1 cellular context compared by ENCODE assay signal in genomic region chr1:51871351-51871975, GRCh38.
TF ChIP-seq lines count a peak whose summit lies in the region.

No MANE protein-coding gene starts in this region.

TF ChIP-seq in HepG2, 621 proteins besides CTCF, POLR2A, EP300 and RAD21:
- no peak for TF ChIP-seq ZNF207 (IDR thresholded peaks at IDR 0.05; ENCODE audit: borderline replicate concordance)
- no peak for TF ChIP-seq ATRX (CRISPR knock-in tag; IDR thresholded peaks at IDR 0.05; ENCODE audit: borderline replicate concordance)
- TF ChIP-seq, protein P1, sequence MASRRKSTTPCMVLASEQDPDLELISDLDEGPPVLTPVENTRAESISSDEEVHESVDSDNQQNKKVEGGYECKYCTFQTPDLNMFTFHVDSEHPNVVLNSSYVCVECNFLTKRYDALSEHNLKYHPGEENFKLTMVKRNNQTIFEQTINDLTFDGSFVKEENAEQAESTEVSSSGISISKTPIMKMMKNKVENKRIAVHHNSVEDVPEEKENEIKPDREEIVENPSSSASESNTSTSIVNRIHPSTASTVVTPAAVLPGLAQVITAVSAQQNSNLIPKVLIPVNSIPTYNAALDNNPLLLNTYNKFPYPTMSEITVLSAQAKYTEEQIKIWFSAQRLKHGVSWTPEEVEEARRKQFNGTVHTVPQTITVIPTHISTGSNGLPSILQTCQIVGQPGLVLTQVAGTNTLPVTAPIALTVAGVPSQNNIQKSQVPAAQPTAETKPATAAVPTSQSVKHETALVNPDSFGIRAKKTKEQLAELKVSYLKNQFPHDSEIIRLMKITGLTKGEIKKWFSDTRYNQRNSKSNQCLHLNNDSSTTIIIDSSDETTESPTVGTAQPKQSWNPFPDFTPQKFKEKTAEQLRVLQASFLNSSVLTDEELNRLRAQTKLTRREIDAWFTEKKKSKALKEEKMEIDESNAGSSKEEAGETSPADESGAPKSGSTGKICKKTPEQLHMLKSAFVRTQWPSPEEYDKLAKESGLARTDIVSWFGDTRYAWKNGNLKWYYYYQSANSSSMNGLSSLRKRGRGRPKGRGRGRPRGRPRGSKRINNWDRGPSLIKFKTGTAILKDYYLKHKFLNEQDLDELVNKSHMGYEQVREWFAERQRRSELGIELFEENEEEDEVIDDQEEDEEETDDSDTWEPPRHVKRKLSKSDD (CRISPR knock-in tag; IDR thresholded peaks at IDR 0.05; ENCODE audit: low read depth), result no peak
- no peak for TF ChIP-seq ZNF382 (CRISPR knock-in tag; IDR thresholded peaks at IDR 0.05; ENCODE audit: borderline replicate concordance)
- TF ChIP-seq STAT5B (CRISPR knock-in tag; IDR thresholded peaks at IDR 0.05), result no peak
- no peak for TF ChIP-seq MIXL1 (CRISPR knock-in tag; IDR thresholded peaks at IDR 0.05)
